In genomic region chr1:24224086-24224485, GRCh38 we compare ENCODE assay signal across 32 cellular contexts.
"Had no signal": no experiment of that assay in that cellular context is flagged by ENCODE, and none has a peak within 500 bp of the region (broad histone marks: within the 10 kb centered on the region; RNA-seq: fewer than 3 reads in every experiment).

No MANE protein-coding gene starts in this region.

- H3K27ac ChIP-seq: adrenal gland, cardiac muscle cell, VCaP had no signal

- H3K4me3 ChIP-seq: adrenal gland, cardiac muscle cell had no signal

- DNase-seq: activated B cell treated with CpG ODN at 0.5 μM for 24 hours; activated CD4-positive, alpha-beta memory T cell treated with anti-CD3 and anti-CD28 coated beads for 36 hours; activated CD4-positive, alpha-beta T cell treated with anti-CD3 and anti-CD28 coated beads for 4 hours; activated CD4-positive, alpha-beta T cell treated with anti-CD3 and anti-CD28 coated beads, Interleukin-2, amount 10 ng/mL, durations not matched to agents 24 days and 14 days; activated CD4-positive, alpha-beta T cell treated with anti-CD3 and anti-CD28 coated beads, Interleukin-2, amount 50 U/mL, for 1 hour; activated CD4-positive, alpha-beta T cell treated with anti-CD3 and anti-CD28 coated beads, Interleukin-2, amount 50 U/mL, for 4 hours; activated CD4-positive, CD25-positive, alpha-beta regulatory T cell treated with anti-CD3 and anti-CD28 coated beads, Interleukin-2, amount 50 U/mL, for 72 hours; activated CD8-positive, alpha-beta memory T cell treated with anti-CD3 and anti-CD28 coated beads, Interleukin-2, amount 50 U/mL, for 4 hours; activated CD8-positive, alpha-beta T cell treated with anti-CD3 and anti-CD28 coated beads for 36 hours; activated effector memory CD4-positive, alpha-beta T cell treated with anti-CD3 and anti-CD28 coated beads, Interleukin-2, amount 50 U/mL, for 16 hours; activated gamma-delta T cell treated with Interleukin-2 at 50 U/mL for 16 hours; activated naive CD4-positive, alpha-beta T cell; activated naive CD4-positive, alpha-beta T cell treated with anti-CD3 and anti-CD28 coated beads for 36 hours; activated naive CD4-positive, alpha-beta T cell treated with anti-CD3 and anti-CD28 coated beads, Interleukin-2, amount 50 U/mL, for 16 hours; activated naive CD8-positive, alpha-beta T cell treated with anti-CD3 and anti-CD28 coated beads for 36 hours; activated T-cell treated with anti-CD3 and anti-CD28 coated beads for 4 hours; activated T-cell treated with anti-CD3 and anti-CD28 coated beads, Interleukin-2, amount 50 U/mL, for 1 hour; activated T-cell treated with anti-CD3 and anti-CD28 coated beads, Interleukin-2, amount 50 U/mL, for 4 hours; activated T-cell treated with anti-CD3 and anti-CD28 coated beads, Interleukin-2, amount 50 U/mL, for 72 hours; adrenal gland; amniotic stem cell; aorta; caudate nucleus; cerebellar nuclear complex; T-helper 1 cell; T-helper 2 cell; T-helper 9 cell had no signal

- H3K9me3 ChIP-seq: adrenal gland had no signal

- FAIRE-seq: TTC549 had no signal

- H3K27me3 ChIP-seq: adrenal gland, cardiac muscle cell had no signal

- H3K4me1 ChIP-seq: adrenal gland had no signal

- H3K36me3 ChIP-seq: adrenal gland, cardiac muscle cell had no signal

- ATAC-seq: activated CD8-positive, alpha-beta T cell treated with anti-CD3 and anti-CD28 coated beads for 36 hours; activated naive CD4-positive, alpha-beta T cell treated with anti-CD3 and anti-CD28 coated beads, Interleukin-2, amount 50 U/mL, for 72 hours; activated T-cell treated with anti-CD3 and anti-CD28 coated beads, Interleukin-2, amount 50 U/mL, for 4 hours; activated T-cell treated with anti-CD3 and anti-CD28 coated beads, Interleukin-2, amount 50 U/mL, for 72 hours; activated T-helper 17 cell treated with anti-CD3 and anti-CD28 coated beads, Interleukin-2, amount 50 U/mL, for 72 hours had no signal
